In the genomic region with DNA sequence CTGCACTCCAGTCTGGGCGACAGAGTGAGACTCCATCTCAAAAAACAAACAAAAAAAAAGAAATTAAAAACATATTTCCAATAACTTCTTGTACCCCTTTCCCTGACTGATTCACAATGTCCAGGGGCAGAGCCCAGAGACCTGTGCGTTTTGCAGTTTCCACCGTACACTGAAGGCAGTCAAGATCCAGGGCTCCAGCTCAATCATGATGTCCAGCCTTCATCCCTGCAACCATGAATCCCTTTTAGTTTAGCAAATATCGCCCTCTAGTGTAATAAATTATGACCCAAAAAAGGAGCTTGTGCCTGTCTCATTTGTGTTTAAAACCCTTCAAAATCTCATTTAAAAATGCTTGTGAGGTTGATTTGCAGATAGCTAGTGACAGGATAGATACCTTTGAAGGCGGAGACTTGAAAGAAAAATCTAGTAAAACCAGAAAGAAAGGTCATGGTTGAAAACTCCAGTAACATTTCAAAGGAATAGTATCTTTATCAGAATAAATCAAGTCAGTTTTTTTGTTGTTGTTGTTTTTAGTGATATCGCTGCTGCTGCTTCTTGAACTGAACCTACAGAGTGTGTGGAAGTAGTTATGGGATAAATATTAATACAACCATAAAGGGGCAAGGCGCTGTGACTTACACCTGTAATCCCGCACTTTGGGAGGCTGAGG, we compare ENCODE assay signal across 7 cellular contexts. TPM values are rescaled to one million over a fixed set of nuclear protein-coding genes. Genes with fewer than 3 reads are reported as not detected.
DNase-seq lines count a peak whose midpoint lies in the region; ATAC-seq, FAIRE-seq and TF ChIP-seq lines count a peak whose summit lies in the region.

No MANE protein-coding gene starts in this region.

- H3K4me1 ChIP-seq in K562 (replicated peaks in 1 of 2; ENCODE audit: control insufficient read depth in 2 of 2, insufficient read depth in 2 of 2, low read length in 2 of 2) = peaks cover 12 to 13% of the 10 kb centered on the region in 2 experiments; a peak in 4 of 5 replicates
- H3K4me1 ChIP-seq in left lung = peaks cover 3 to 18% of the 10 kb centered on the region in 2 donors

- H3K4me3 ChIP-seq in K562 = no peak overlapping the region
- H3K4me3 ChIP-seq in left lung = no peak overlapping the region

- H2AFZ ChIP-seq in K562 (ENCODE audit: low read depth, low read length) = no peak overlapping the region

- TF ChIP-seq RAD21 in K562 (CRISPR knock-in tag; conservative IDR thresholded peaks at IDR 0.05 in 1 of 2, IDR thresholded peaks at IDR 0.05 in 1 of 2) = peak; percentile 82 to 96

- TF ChIP-seq EP300 in K562 (IDR thresholded peaks at IDR 0.05; ENCODE audit: low read length) = no peak

- FAIRE-seq in K562 (lab: Jason Lieb, UNC) = peak; percentile 96

- H3K27me3 ChIP-seq in K562 (ENCODE audit: control insufficient read depth in 2 of 2, insufficient read depth in 2 of 2, low read length in 2 of 2) (no peaks in the 10 kb centered on the region), left lung (no peaks in the 10 kb centered on the region)

- peak; percentile 36 for DNase-seq in DMS53 treated with DMSO at 0.1 percent for 48 hours (lab: John Stamatoyannopoulos, UW; ENCODE audit: unreplicated experiment)
- DNase-seq in HT-29 (ENCODE audit: low spot score) = peak; percentile 86
- DNase-seq in NCI-H774 (lab: John Stamatoyannopoulos, UW) = peak; percentile 80
- DNase-seq in K562 (ENCODE audit: extremely low read depth in 1 of 4, low spot score in 3 of 4) = peak; percentile 30 to 77 (median 52)
- no peak for DNase-seq in left lung

- H3K36me3 ChIP-seq in K562 (ENCODE audit: control insufficient read depth, insufficient read depth, low read length) = no peaks in the 10 kb centered on the region
- no peaks in the 10 kb centered on the region for H3K36me3 ChIP-seq in left lung

- in situ Hi-C loops in K562 (cut with MboI) = loop anchor here (5.0 to 10.0 kb wide), 3 partner anchors 71 to 221 kb away; a partner anchor contains a TSS

- H4K20me1 ChIP-seq in K562 (replicated peaks; ENCODE audit: control insufficient read depth, insufficient read depth, low read length) = no peaks in the 10 kb centered on the region

- ATAC-seq in K562 = peak; percentile 12
- no peak for ATAC-seq in left lung
- no peak for ATAC-seq in GM18505 (IDR thresholded peaks at IDR 0.05; ENCODE audit: unreplicated experiment)
- ATAC-seq in GM21360 (IDR thresholded peaks at IDR 0.05; ENCODE audit: unreplicated experiment) = no peak

- no TSS peak for BruUV-seq in K562 (replicated peaks; lab: Mats Ljungman, UMichigan)

- H3K4me2 ChIP-seq in K562 (ENCODE audit: insufficient read depth, low read length) = no peak overlapping the region

- peaks cover 3% of the 10 kb centered on the region for H3K9me1 ChIP-seq in K562 (ENCODE audit: control insufficient read depth, insufficient read depth, low read length)

- 28% methylated on average over 8 of the region's 8 CpGs for WGBS in K562 (ENCODE audit: insufficient coverage, low coverage, missing lambda C conversion rate)

- intact Hi-C loops in K562 (cut with micrococcal nuclease) = loop anchor here (1.0 to 5.0 kb wide), 4 partner anchors 70 to 216 kb away; a partner anchor contains a TSS
- intact Hi-C loops in left lung (cut with DNase I) = loop anchor here in 1 of 2 donors (2.0 to 10.0 kb wide), 3 partner anchors 69 to 219 kb away; a partner anchor contains a TSS

- TF ChIP-seq CTCF in K562 (IDR thresholded peaks at IDR 0.05 in 2 of 3, conservative IDR thresholded peaks at IDR 0.05 in 1 of 3; ENCODE audit: insufficient read depth in 2 of 3, low read depth in 1 of 3, low read length in 3 of 3) (peak; percentile 71 to 89 (median 76)), left lung (IDR thresholded peaks at IDR 0.05) (peak; percentile 46 to 66)

- H3K79me2 ChIP-seq in K562 (ENCODE audit: control insufficient read depth, insufficient read depth, low read length) = peaks cover 11% of the 10 kb centered on the region

- TF ChIP-seq POLR2A in K562 (conservative IDR thresholded peaks at IDR 0.05) = no peak
- no peak for TF ChIP-seq POLR2A in GM18505 (IDR thresholded peaks at IDR 0.05; ENCODE audit: borderline replicate concordance, extremely low read depth, insufficient read depth, insufficient read length)

- H3K27ac ChIP-seq in K562 (ENCODE audit: extremely low read depth, low read depth, low read length) (no peak overlapping the region), left lung (no peak overlapping the region)

- H3K9me3 ChIP-seq in K562 (replicated peaks; ENCODE audit: control insufficient read depth, insufficient read depth, low read depth, low read length) = no peaks in the 10 kb centered on the region
- H3K9me3 ChIP-seq in left lung = no peaks in the 10 kb centered on the region

- no peak overlapping the region for H3K9ac ChIP-seq in K562 (ENCODE audit: insufficient read depth in 1 of 2, low read depth in 2 of 2, low read length in 2 of 2)

- POLR2A ChIA-PET in K562 (lab: Yijun Ruan, JAX) = interaction anchor here (0.6 to 3.9 kb wide), 8 partner anchors 9 to 128 kb away, joined by 3 to 35 read pairs (median 3); no protein-coding TSS in a partner anchor

- CTCF ChIA-PET in K562 (lab: Yijun Ruan, JAX; ENCODE audit: low intra/inter-chr PET ratio) = interaction anchor here (0.6 to 2.6 kb wide), 7 partner anchors 70 to 230 kb away, joined by 3 to 32 read pairs (median 4); a partner anchor contains a TSS

TF ChIP-seq in K562, 482 proteins besides CTCF, POLR2A, EP300 and RAD21 (continues in another document):
- TF ChIP-seq, protein P1, sequence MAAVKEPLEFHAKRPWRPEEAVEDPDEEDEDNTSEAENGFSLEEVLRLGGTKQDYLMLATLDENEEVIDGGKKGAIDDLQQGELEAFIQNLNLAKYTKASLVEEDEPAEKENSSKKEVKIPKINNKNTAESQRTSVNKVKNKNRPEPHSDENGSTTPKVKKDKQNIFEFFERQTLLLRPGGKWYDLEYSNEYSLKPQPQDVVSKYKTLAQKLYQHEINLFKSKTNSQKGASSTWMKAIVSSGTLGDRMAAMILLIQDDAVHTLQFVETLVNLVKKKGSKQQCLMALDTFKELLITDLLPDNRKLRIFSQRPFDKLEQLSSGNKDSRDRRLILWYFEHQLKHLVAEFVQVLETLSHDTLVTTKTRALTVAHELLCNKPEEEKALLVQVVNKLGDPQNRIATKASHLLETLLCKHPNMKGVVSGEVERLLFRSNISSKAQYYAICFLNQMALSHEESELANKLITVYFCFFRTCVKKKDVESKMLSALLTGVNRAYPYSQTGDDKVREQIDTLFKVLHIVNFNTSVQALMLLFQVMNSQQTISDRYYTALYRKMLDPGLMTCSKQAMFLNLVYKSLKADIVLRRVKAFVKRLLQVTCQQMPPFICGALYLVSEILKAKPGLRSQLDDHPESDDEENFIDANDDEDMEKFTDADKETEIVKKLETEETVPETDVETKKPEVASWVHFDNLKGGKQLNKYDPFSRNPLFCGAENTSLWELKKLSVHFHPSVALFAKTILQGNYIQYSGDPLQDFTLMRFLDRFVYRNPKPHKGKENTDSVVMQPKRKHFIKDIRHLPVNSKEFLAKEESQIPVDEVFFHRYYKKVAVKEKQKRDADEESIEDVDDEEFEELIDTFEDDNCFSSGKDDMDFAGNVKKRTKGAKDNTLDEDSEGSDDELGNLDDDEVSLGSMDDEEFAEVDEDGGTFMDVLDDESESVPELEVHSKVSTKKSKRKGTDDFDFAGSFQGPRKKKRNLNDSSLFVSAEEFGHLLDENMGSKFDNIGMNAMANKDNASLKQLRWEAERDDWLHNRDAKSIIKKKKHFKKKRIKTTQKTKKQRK (IDR thresholded peaks at IDR 0.05; ENCODE audit: borderline replicate concordance, low read depth, low read length) = no peak
- TF ChIP-seq PTTG1 (tag; IDR thresholded peaks at IDR 0.05; ENCODE audit: low read depth) = no peak
- TF ChIP-seq, protein P2, sequence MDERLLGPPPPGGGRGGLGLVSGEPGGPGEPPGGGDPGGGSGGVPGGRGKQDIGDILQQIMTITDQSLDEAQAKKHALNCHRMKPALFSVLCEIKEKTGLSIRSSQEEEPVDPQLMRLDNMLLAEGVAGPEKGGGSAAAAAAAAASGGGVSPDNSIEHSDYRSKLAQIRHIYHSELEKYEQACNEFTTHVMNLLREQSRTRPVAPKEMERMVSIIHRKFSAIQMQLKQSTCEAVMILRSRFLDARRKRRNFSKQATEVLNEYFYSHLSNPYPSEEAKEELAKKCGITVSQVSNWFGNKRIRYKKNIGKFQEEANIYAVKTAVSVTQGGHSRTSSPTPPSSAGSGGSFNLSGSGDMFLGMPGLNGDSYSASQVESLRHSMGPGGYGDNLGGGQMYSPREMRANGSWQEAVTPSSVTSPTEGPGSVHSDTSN (CRISPR knock-in tag; IDR thresholded peaks at IDR 0.05; ENCODE audit: low read depth) = no peak
- TF ChIP-seq, protein P2 (tag; conservative IDR thresholded peaks at IDR 0.05; ENCODE audit: low read depth) = peak; percentile 53
- TF ChIP-seq PML (IDR thresholded peaks at IDR 0.05; ENCODE audit: low read length) = no peak

RNA-seq across cellular contexts. Expression of a gene that starts 3.7 kb away (rescaled TPM):
- total RNA-seq in HT-29 (2014; rRNA removed; shearing (Covaris generic)) = 6.9 and 7.3 TPM in 2 replicates
- total RNA-seq in K562 (2011; cell fraction: chromatin; rRNA removed; ENCODE audit: low replicate concordance) = 41.9 and 57.7 TPM in 2 replicates
- 29.5 and 31.2 TPM in 2 replicates for total RNA-seq in K562 (2011; cell fraction: nucleolus; rRNA removed)
- total RNA-seq in K562 (2011; cell fraction: nucleoplasm; rRNA removed) = 35.3 and 46.4 TPM in 2 replicates
- total RNA-seq in K562 (2014; rRNA removed) = 7.9 and 10.2 TPM in 2 replicates
- 7.3 and 12.3 TPM in 2 replicates for total RNA-seq in K562 (2014; rRNA removed; fragmentation: Illumina TruSeq; extraction: Trizol)
- total RNA-seq in K562 (2015; rRNA removed; fragmentation: Illumina TruSeq; extraction: Trizol) = 5.4 TPM in 2 replicates
- total RNA-seq in K562 (2021) = 19.2 and 22.5 TPM in 2 replicates
- 9.1 and 11.3 TPM in 2 replicates for polyA plus RNA-seq in K562 (2011; rRNA removed)
- polyA plus RNA-seq in K562 (2011; cell fraction: cytosol; rRNA removed) = 3.3 and 5.2 TPM in 2 replicates
- polyA plus RNA-seq in K562 (2011; cell fraction: nucleus; rRNA removed) = 9.2 and 9.7 TPM in 2 replicates
- polyA plus RNA-seq in K562 (2012) = 5.1 and 14.2 TPM in 2 replicates
- 6.6 and 8.2 TPM in 2 replicates for polyA plus RNA-seq in K562 (2014; fragmentation: Illumina TruSeq; extraction: Trizol)
- 1 to 10 TPM; 2.1 to 4.3 TPM for polyA plus RNA-seq in K562 (2014; fragmentation: Nextera tagmentation; extraction: Ambion mirVana)
- polyA plus RNA-seq in K562 (2014; rRNA removed) = 7.0 and 8.6 TPM in 2 replicates
- polyA minus RNA-seq in K562 (2011; rRNA and poly(A)+ RNA removed) = 8.2 and 11.4 TPM in 2 replicates
- 4.9 and 5.2 TPM in 2 replicates for polyA minus RNA-seq in K562 (2011; cell fraction: cytosol; rRNA and poly(A)+ RNA removed)
- polyA minus RNA-seq in K562 (2011; cell fraction: nucleus; rRNA and poly(A)+ RNA removed) = 8.3 and 12.1 TPM in 2 replicates
- total RNA-seq in left lung = 10 to 100 TPM; 39.0 to 45.0 TPM

Comparison
In these comparisons a context has a peak if more than half of its experiments do, and no peak if none do; other contexts are left out.
1. DNase-seq: peak in DMS53 treated with DMSO at 0.1 percent for 48 hours (single experiment), HT-29 (single experiment), NCI-H774 (single experiment) and K562 (4 of 4); none in left lung (0 of 2).